ENCODE assay signal across 8 cellular contexts in the genomic region with DNA sequence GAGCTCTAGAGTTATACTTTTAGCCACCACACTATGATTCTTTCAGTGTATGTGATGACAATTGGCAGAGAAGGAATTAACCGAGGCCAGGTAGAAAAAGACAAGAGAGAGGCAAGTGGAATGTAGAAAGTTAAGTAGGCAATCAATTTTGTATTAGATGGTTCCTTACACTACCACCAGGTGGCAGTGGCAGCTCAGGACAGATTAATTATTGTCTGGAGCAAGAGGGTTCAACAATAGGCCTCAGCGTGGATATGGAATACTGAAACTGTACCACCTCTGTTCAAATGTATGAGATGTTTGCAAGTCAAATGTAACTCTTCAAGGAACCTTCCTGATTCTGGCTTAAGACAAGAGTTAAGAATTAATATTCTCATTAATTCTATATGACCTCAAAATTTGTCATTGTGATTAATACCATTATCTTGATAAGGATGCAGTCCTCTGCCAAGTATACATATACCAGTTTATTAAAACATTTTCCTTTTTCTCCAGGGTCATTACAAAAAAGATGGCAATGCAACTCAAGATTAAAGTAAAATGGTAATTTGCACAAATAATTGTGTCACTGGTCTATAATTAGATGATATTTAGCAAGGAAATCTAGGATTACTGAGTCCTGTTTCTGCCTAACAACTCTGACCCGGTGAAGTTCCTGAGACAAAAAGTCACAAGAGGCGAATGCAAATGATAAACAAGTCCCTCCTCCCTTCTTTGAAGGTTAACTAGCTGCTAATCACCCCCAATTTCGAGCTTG.
A peak's percentile ranks its signal among the peaks of the same experiment; 100 is the strongest.
DNase-seq lines count a peak whose midpoint lies in the region; ATAC-seq lines count a peak whose summit lies in the region.

No MANE protein-coding gene starts in this region.

- H3K9me3 Mint-ChIP-seq in activated CD4-positive, alpha-beta T cell treated with anti-CD3 and anti-CD28 coated beads for 36 hours (ENCODE audit: low read depth) = peaks cover 1% of the 10 kb centered on the region

- no peak for ATAC-seq in activated CD4-positive, alpha-beta T cell treated with anti-CD3 and anti-CD28 coated beads for 36 hours
- ATAC-seq in GM21447 (IDR thresholded peaks at IDR 0.05; ENCODE audit: unreplicated experiment) = peak; percentile 89

- H3K27me3 Mint-ChIP-seq in activated CD4-positive, alpha-beta T cell treated with anti-CD3 and anti-CD28 coated beads for 36 hours = no peaks in the 10 kb centered on the region

- in situ Hi-C loops in SK-MEL-5 (cut with HindIII; ENCODE audit: low pct_unique_long_range_greater_than_20kb, low sequenced_read_pairs) = no loop called here

- H3K4me1 Mint-ChIP-seq in activated CD4-positive, alpha-beta T cell treated with anti-CD3 and anti-CD28 coated beads for 36 hours = no peaks in the 10 kb centered on the region

- POLR2A ChIA-PET in activated CD4-positive, alpha-beta T cell treated with anti-CD3 and anti-CD28 coated beads for 36 hours (lab: Charles Lee) = no interaction called here

- no peak overlapping the region for H3K4me3 Mint-ChIP-seq in activated CD4-positive, alpha-beta T cell treated with anti-CD3 and anti-CD28 coated beads for 36 hours

- CTCF ChIA-PET in activated CD4-positive, alpha-beta T cell treated with anti-CD3 and anti-CD28 coated beads for 36 hours (lab: Charles Lee) = interaction anchor here (0.7 to 3.6 kb wide), 5 partner anchors 21 to 1586 kb away, joined by 3 to 19 read pairs (median 4); no protein-coding TSS in a partner anchor

- H3K36me3 Mint-ChIP-seq in activated CD4-positive, alpha-beta T cell treated with anti-CD3 and anti-CD28 coated beads for 36 hours (ENCODE audit: low read depth) = no peaks in the 10 kb centered on the region

- peak; percentile 49 for DNase-seq in activated CD4-positive, alpha-beta T cell treated with anti-CD3 and anti-CD28 coated beads for 36 hours
- DNase-seq in activated CD4-positive, alpha-beta T cell treated with anti-CD3 and anti-CD28 coated beads, Interleukin-2, amount 50 U/mL, for 4 hours = no peak
- DNase-seq in HT1080 (ENCODE audit: low read depth) = peak; percentile 58
- peak; percentile 70 for DNase-seq in SK-MEL-5 (ENCODE audit: low read depth, low spot score)
- peak; percentile 14 for DNase-seq in fibroblast of gingiva (ENCODE audit: low read depth)
- DNase-seq in nucleus accumbens (lab: John Stamatoyannopoulos, UW) = peak in 32 of 56 donors; percentile 1 to 69 (median 29)
- no peak for DNase-seq in NCI-H187 treated with DMSO at 0.1 percent for 48 hours (lab: John Stamatoyannopoulos, UW)

- H3K27ac Mint-ChIP-seq in activated CD4-positive, alpha-beta T cell treated with anti-CD3 and anti-CD28 coated beads for 36 hours = no peak overlapping the region

- intact Hi-C loops in activated CD4-positive, alpha-beta T cell treated with anti-CD3 and anti-CD28 coated beads for 36 hours (cut with DNase I, micrococcal nuclease) = loop anchor here (1.0 kb wide), 2 partner anchors 84 to 135 kb away; no protein-coding TSS in a partner anchor

Comparison
In these comparisons a context has a peak if more than half of its experiments do, and no peak if none do; other contexts are left out.
1. DNase-seq: peak in activated CD4-positive, alpha-beta T cell treated with anti-CD3 and anti-CD28 coated beads for 36 hours (single experiment), HT1080 (single experiment), SK-MEL-5 (single experiment), fibroblast of gingiva (single experiment) and nucleus accumbens (32 of 56); none in activated CD4-positive, alpha-beta T cell treated with anti-CD3 and anti-CD28 coated beads, Interleukin-2, amount 50 U/mL, for 4 hours (0 of 2) and NCI-H187 treated with DMSO at 0.1 percent for 48 hours (single experiment).